ENCODE assay signal across 2 cellular contexts in genomic region chrX:13386092-13386491, GRCh38.
TF ChIP-seq lines count a peak whose summit lies in the region.

No MANE protein-coding gene starts in this region.

TF ChIP-seq in IMR-90, 13 proteins besides CTCF, POLR2A, EP300 and RAD21:
- TF ChIP-seq CEBPB (IDR thresholded peaks at IDR 0.05; ENCODE audit: low read depth, low read length): no peak
- no peak for TF ChIP-seq MXI1 (IDR thresholded peaks at IDR 0.05; ENCODE audit: borderline replicate concordance, low read depth, low read length)
- TF ChIP-seq USF2 (IDR thresholded peaks at IDR 0.05; ENCODE audit: low read depth, low read length): no peak
- TF ChIP-seq MAZ (IDR thresholded peaks at IDR 0.05; ENCODE audit: borderline replicate concordance, low read depth, low read length): no peak
- TF ChIP-seq RFX5 (IDR thresholded peaks at IDR 0.05; ENCODE audit: low read depth, low read length): no peak
- TF ChIP-seq BHLHE40 (IDR thresholded peaks at IDR 0.05; ENCODE audit: low read depth, low read length): no peak
- TF ChIP-seq NFE2L2 (IDR thresholded peaks at IDR 0.05; ENCODE audit: low read depth, low read length): no peak
- TF ChIP-seq CHD1 (IDR thresholded peaks at IDR 0.05; ENCODE audit: low read depth, low read length): no peak
- TF ChIP-seq FOS (IDR thresholded peaks at IDR 0.05; ENCODE audit: low read depth, low read length): no peak
- TF ChIP-seq SMC3 (IDR thresholded peaks at IDR 0.05; ENCODE audit: low read depth, low read length): no peak
- no peak for TF ChIP-seq RCOR1 (IDR thresholded peaks at IDR 0.05; ENCODE audit: insufficient replicate concordance, low read length)
- TF ChIP-seq MAFK (IDR thresholded peaks at IDR 0.05; ENCODE audit: low read depth, low read length): no peak
- TF ChIP-seq, protein P1, sequence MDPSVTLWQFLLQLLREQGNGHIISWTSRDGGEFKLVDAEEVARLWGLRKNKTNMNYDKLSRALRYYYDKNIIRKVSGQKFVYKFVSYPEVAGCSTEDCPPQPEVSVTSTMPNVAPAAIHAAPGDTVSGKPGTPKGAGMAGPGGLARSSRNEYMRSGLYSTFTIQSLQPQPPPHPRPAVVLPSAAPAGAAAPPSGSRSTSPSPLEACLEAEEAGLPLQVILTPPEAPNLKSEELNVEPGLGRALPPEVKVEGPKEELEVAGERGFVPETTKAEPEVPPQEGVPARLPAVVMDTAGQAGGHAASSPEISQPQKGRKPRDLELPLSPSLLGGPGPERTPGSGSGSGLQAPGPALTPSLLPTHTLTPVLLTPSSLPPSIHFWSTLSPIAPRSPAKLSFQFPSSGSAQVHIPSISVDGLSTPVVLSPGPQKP (IDR thresholded peaks at IDR 0.05; ENCODE audit: borderline replicate concordance, low read depth, low read length): no peak

TF ChIP-seq in GM12878, 131 proteins besides CTCF, POLR2A, EP300 and RAD21:
- TF ChIP-seq ATF7 (IDR thresholded peaks at IDR 0.05; ENCODE audit: low read depth) (no peak), ZNF687 (IDR thresholded peaks at IDR 0.05) (peak; percentile 52), ZNF24 (IDR thresholded peaks at IDR 0.05) (no peak), IRF3 (IDR thresholded peaks at IDR 0.05) (no peak), IKZF1 (conservative IDR thresholded peaks at IDR 0.05) (no peak), SP1 (IDR thresholded peaks at IDR 0.05; ENCODE audit: low read depth, low read length) (no peak), IRF4 (IDR thresholded peaks at IDR 0.05; ENCODE audit: low read depth, low read length) (no peak), POLR2AphosphoS5 (IDR thresholded peaks at IDR 0.05; ENCODE audit: low read length) (no peak), MEF2A (IDR thresholded peaks at IDR 0.05; ENCODE audit: insufficient read depth, low read depth, low read length) (no peak), ZNF592 (IDR thresholded peaks at IDR 0.05) (peak; percentile 85; the same call in 1 of the 2 replicates), MYB (IDR thresholded peaks at IDR 0.05; ENCODE audit: borderline replicate concordance, low read depth, low read length) (no peak), CBFB (IDR thresholded peaks at IDR 0.05; ENCODE audit: low read depth) (no peak), PRDM15 (CRISPR knock-in tag; IDR thresholded peaks at IDR 0.05) (0 out of 2 replicates have a peak, but pooled peaks have one; percentile 69), ZBTB4 (CRISPR knock-in tag; IDR thresholded peaks at IDR 0.05) (0 out of 2 replicates have a peak, but pooled peaks have one; percentile 80), KLF5 (IDR thresholded peaks at IDR 0.05; ENCODE audit: partially characterized antibody) (no peak), RUNX3 (IDR thresholded peaks at IDR 0.05; ENCODE audit: low read length) (peak; percentile 5; the same call in 1 of the 2 replicates), FOXM1 (IDR thresholded peaks at IDR 0.05; ENCODE audit: low read depth, low read length) (no peak), FOXK2 (IDR thresholded peaks at IDR 0.05) (no peak), NR2C2 (IDR thresholded peaks at IDR 0.05; ENCODE audit: borderline replicate concordance, control insufficient read depth, insufficient read length, low read depth) (no peak), GABPA (IDR thresholded peaks at IDR 0.05; ENCODE audit: low read depth) (no peak), SREBF2 (IDR thresholded peaks at IDR 0.05; ENCODE audit: low read length) (no peak), CREB1 (IDR thresholded peaks at IDR 0.05; ENCODE audit: low read depth) (no peak)
- TF ChIP-seq, protein P2, sequence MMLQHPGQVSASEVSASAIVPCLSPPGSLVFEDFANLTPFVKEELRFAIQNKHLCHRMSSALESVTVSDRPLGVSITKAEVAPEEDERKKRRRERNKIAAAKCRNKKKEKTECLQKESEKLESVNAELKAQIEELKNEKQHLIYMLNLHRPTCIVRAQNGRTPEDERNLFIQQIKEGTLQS (IDR thresholded peaks at IDR 0.05; ENCODE audit: borderline replicate concordance, extremely low read depth, low read depth, low read length): no peak
